In genomic region chr15:22880068-22880980, GRCh38 we compare ENCODE assay signal across 17 cellular contexts.
"Had no signal": no experiment of that assay in that cellular context is flagged by ENCODE, and none has a peak within 500 bp of the region (broad histone marks: within the 10 kb centered on the region; RNA-seq: fewer than 3 reads in every experiment).

No MANE protein-coding gene starts in this region.

- H2AFZ ChIP-seq: parathyroid adenoma had no signal

- H3K79me2 ChIP-seq: parathyroid adenoma had no signal

- ATAC-seq: psoas muscle; right lobe of liver; stimulated activated effector memory CD8-positive, alpha-beta T cell treated with anti-CD3 and anti-CD28 coated beads, Interleukin-12 subunit alpha, Interleukin-12 subunit beta, amount 100 ng/mL, for 72 hours; stimulated activated naive CD8-positive, alpha-beta T cell treated with anti-CD3 and anti-CD28 coated beads, Interleukin-15, Interleukin-2, amounts not matched to agents 100 U/mL and 50 U/mL, for 24 hours had no signal

- H3K9me3 ChIP-seq: colonic mucosa, heart left ventricle, psoas muscle, right lobe of liver had no signal

- H3K9ac ChIP-seq: parathyroid adenoma had no signal

- DNase-seq: colonic mucosa; effector CD4-positive, alpha-beta T cell; endodermal cell; foreskin melanocyte; heart left ventricle; hippocampal formation; mammary epithelial cell; occipital lobe; psoas muscle; retina; right lobe of liver; stimulated activated CD4-positive, alpha-beta T cell treated with anti-CD3 and anti-CD28 coated beads, Interleukin-4, amount 100 ng/mL, for 1 hour; stimulated activated CD8-positive, alpha-beta memory T cell treated with anti-CD3 and anti-CD28 coated beads, Interleukin-4, amount 100 ng/mL, for 48 hours; stimulated activated naive CD8-positive, alpha-beta T cell treated with anti-CD3 and anti-CD28 coated beads, Interleukin-15, Interleukin-2, amounts not matched to agents 100 U/mL and 50 U/mL, for 24 hours had no signal

- H3K4me3 ChIP-seq: colonic mucosa, heart left ventricle, psoas muscle, right lobe of liver, tibial nerve had no signal

- H3K27ac ChIP-seq: colonic mucosa, heart left ventricle, parathyroid adenoma, psoas muscle, right lobe of liver, tibial nerve had no signal

- H3K4me1 ChIP-seq: heart left ventricle, parathyroid adenoma, psoas muscle, right lobe of liver, tibial nerve had no signal

- H3K27me3 ChIP-seq: colonic mucosa, heart left ventricle, right lobe of liver, tibial nerve had no signal

- H3K36me3 ChIP-seq: colonic mucosa had no signal
